Comparison of ENCODE assay signal across 1 cellular context in genomic region chr19:4533334-4533733, GRCh38.
TF ChIP-seq lines count a peak whose summit lies in the region.

No MANE protein-coding gene starts in this region.

TF ChIP-seq in HEK293, 187 proteins besides CTCF, POLR2A, EP300 and RAD21:
- TF ChIP-seq ZNF280D (tag by site-specific recombination; IDR thresholded peaks at IDR 0.05): no peak
- 0 out of 2 replicates have a peak, but pooled peaks have one; percentile 21 for TF ChIP-seq KLF8 (tag by site-specific recombination; IDR thresholded peaks at IDR 0.05)
